ENCODE assay signal across 29 cellular contexts in genomic region chr17:49978501-49978900, GRCh38. TPM values are rescaled to one million over a fixed set of nuclear protein-coding genes. Genes with fewer than 3 reads are reported as not detected.
DNase-seq lines count a peak whose midpoint lies in the region; ATAC-seq, FAIRE-seq and TF ChIP-seq lines count a peak whose summit lies in the region.
"Had no signal": no experiment of that assay in that cellular context is flagged by ENCODE, and none has a peak within 500 bp of the region (broad histone marks: within the 10 kb centered on the region; RNA-seq: fewer than 3 reads in every experiment).

No MANE protein-coding gene starts in this region.

- H3K4me1 ChIP-seq in mammary epithelial cell (ENCODE audit: insufficient read depth, low read length) (peaks cover 31% of the 10 kb centered on the region), breast epithelium (no peaks in the 10 kb centered on the region), GM12878 (ENCODE audit: control insufficient read depth, insufficient read depth, low read length) (no peaks in the 10 kb centered on the region), hepatocyte (ENCODE audit: insufficient read depth) (no peaks in the 10 kb centered on the region)
- H3K4me1 ChIP-seq: uterus had no signal

- H3K9me2 ChIP-seq in hepatocyte (replicated peaks; ENCODE audit: insufficient read depth): no peaks in the 10 kb centered on the region

- intact Hi-C loops in mammary epithelial cell (cut with micrococcal nuclease): no loop called here
- intact Hi-C loops in breast epithelium (cut with DNase I; ENCODE audit: low total_unique reads): no loop called here
- intact Hi-C loops in GM12878 (cut with micrococcal nuclease; ENCODE audit: unreplicated experiment): no loop called here

- no peak overlapping the region for H3K9ac ChIP-seq in mammary epithelial cell (ENCODE audit: insufficient read depth, low read length)
- no peak overlapping the region for H3K9ac ChIP-seq in GM12878 (ENCODE audit: control insufficient read depth, insufficient read depth, low read length)

- no peaks in the 10 kb centered on the region for H3K27me3 ChIP-seq in mammary epithelial cell (ENCODE audit: insufficient read depth, low read length)
- peaks cover 0 to 52% of the 10 kb centered on the region in 2 donors for H3K27me3 ChIP-seq in breast epithelium
- peaks cover 6 to 8% of the 10 kb centered on the region in 2 experiments for H3K27me3 ChIP-seq in GM12878 (replicated peaks in 1 of 2; ENCODE audit: control insufficient read depth in 2 of 2, insufficient read depth in 2 of 2, low read length in 1 of 2)
- peaks cover 41% of the 10 kb centered on the region for H3K27me3 ChIP-seq in hepatocyte

- RAD21 ChIA-PET in GM12878 (lab: Charles Lee; ENCODE audit: unreplicated experiment): interaction anchor here (0.5 kb wide), 1 partner anchor 612 kb away, joined by 3 read pairs; no protein-coding TSS in a partner anchor

- H3K27ac ChIP-seq in mammary epithelial cell (ENCODE audit: insufficient read depth, low read depth, low read length) (no peak overlapping the region), breast epithelium (no peak overlapping the region), GM12878 (ENCODE audit: control insufficient read depth, insufficient read depth) (no peak overlapping the region), hepatocyte (no peak overlapping the region)
- H3K27ac ChIP-seq: brain microvascular endothelial cell, thoracic aorta, uterus had no signal

- 86% methylated on average over 9 of the region's 13 CpGs for WGBS in mammary epithelial cell (ENCODE audit: low coverage, missing lambda C conversion rate)
- 34% methylated on average over 13 of the region's 13 CpGs for WGBS in GM12878 (ENCODE audit: insufficient coverage, insufficient replicate concordance, low lambda C conversion rate, missing lambda C conversion rate)
- 80% methylated on average over 13 of the region's 13 CpGs for WGBS in hepatocyte (ENCODE audit: low lambda C conversion rate, missing lambda C conversion rate)

- dilution Hi-C loops in mammary epithelial cell (cut with HindIII; ENCODE audit: low sequenced_read_pairs): loop anchor here (5.0 to 10.0 kb wide), 2 partner anchors 41 to 94 kb away; no protein-coding TSS in a partner anchor

- no peak for TF ChIP-seq RAD21 in GM12878 (IDR thresholded peaks at IDR 0.05; ENCODE audit: insufficient read depth, low read depth, low read length)

- H3K36me3 ChIP-seq in mammary epithelial cell (ENCODE audit: insufficient read depth, low read length): no peaks in the 10 kb centered on the region
- H3K36me3 ChIP-seq in breast epithelium: no peaks in the 10 kb centered on the region
- H3K36me3 ChIP-seq in GM12878 (ENCODE audit: control insufficient read depth in 2 of 2, insufficient read depth in 2 of 2, low read length in 1 of 2): no peaks in the 10 kb centered on the region
- no peaks in the 10 kb centered on the region for H3K36me3 ChIP-seq in hepatocyte (replicated peaks; ENCODE audit: insufficient read depth, low read depth)
- H3K36me3 ChIP-seq: brain microvascular endothelial cell, thoracic aorta, uterus had no signal

- no peak overlapping the region for H3K4me2 ChIP-seq in mammary epithelial cell (ENCODE audit: insufficient read depth, low read depth, low read length)
- H3K4me2 ChIP-seq in GM12878 (ENCODE audit: control insufficient read depth, insufficient read depth): no peak overlapping the region
- no peak overlapping the region for H3K4me2 ChIP-seq in hepatocyte

- in situ Hi-C loops in mammary epithelial cell (cut with MboI; ENCODE audit: low sequenced_read_pairs in 2 of 2): no loop called here
- in situ Hi-C loops in GM12878 (cut with MboI): no loop called here

- SMC1A ChIA-PET in GM12878 (lab: Charles Lee; ENCODE audit: uncharacterized antibody, unreplicated experiment): no interaction called here

- DNase-seq in mammary epithelial cell (no peak), breast epithelium (ENCODE audit: low spot score in 2 of 2) (no peak), NOMO-1 treated with dmso at 0.1 percent for 144 hours (lab: John Stamatoyannopoulos, UW; ENCODE audit: unreplicated experiment) (peak; percentile 49), GM12878 (ENCODE audit: low read depth, low spot score) (no peak), DMS114 treated with DMSO at 0.1 percent for 48 hours (lab: John Stamatoyannopoulos, UW; ENCODE audit: unreplicated experiment) (no peak), hepatocyte (ENCODE audit: low spot score) (no peak)
- DNase-seq in stimulated activated CD4-positive, alpha-beta T cell treated with anti-CD3 and anti-CD28 coated beads, Interleukin-4, amount 100 ng/mL, for 24 hours: no peak
- DNase-seq: 8988T; activated naive CD4-positive, alpha-beta T cell treated with anti-CD3 and anti-CD28 coated beads, Interleukin-2, amount 10 ng/mL, durations not matched to agents 7 days and 5 days; amniotic stem cell; brain microvascular endothelial cell; CD8-positive, alpha-beta memory T cell; DMS53; HFFc6; left ventricle myocardium superior; midbrain; naive thymus-derived CD4-positive, alpha-beta T cell; NCI-H1092; NCI-H1694 treated with DMSO at 0.1 percent for 48 hours; NCI-H526; occipital lobe; stimulated activated CD4-positive, alpha-beta T cell treated with anti-CD3 and anti-CD28 coated beads, Interleukin-15, amount 100 ng/mL, for 24 hours; uterus had no signal

- FAIRE-seq in GM12878 (lab: Jason Lieb, UNC): no peak
- FAIRE-seq: GM18507, islet of Langerhans had no signal

- no peak for TF ChIP-seq CTCF in mammary epithelial cell (conservative IDR thresholded peaks at IDR 0.05 in 1 of 2, IDR thresholded peaks at IDR 0.05 in 1 of 2; ENCODE audit: extremely low read depth in 1 of 2, insufficient read depth in 1 of 2, low read depth in 1 of 2, low read length in 2 of 2)
- TF ChIP-seq CTCF in breast epithelium (IDR thresholded peaks at IDR 0.05): no peak
- TF ChIP-seq CTCF in GM12878 (IDR thresholded peaks at IDR 0.05 in 2 of 3, conservative IDR thresholded peaks at IDR 0.05 in 1 of 3; ENCODE audit: control insufficient read depth in 2 of 3, extremely low read depth in 1 of 3, insufficient read depth in 1 of 3, low read depth in 3 of 3, low read length in 3 of 3): no peak
- TF ChIP-seq CTCF in hepatocyte (IDR thresholded peaks at IDR 0.05; ENCODE audit: poor library complexity): no peak

- TF ChIP-seq EP300 in GM12878 (IDR thresholded peaks at IDR 0.05; ENCODE audit: borderline replicate concordance in 1 of 2, control insufficient read depth in 1 of 2, low read depth in 2 of 2, low read length in 2 of 2): no peak

- BruUV-seq in mammary epithelial cell (replicated peaks; lab: Mats Ljungman, UMichigan) (no TSS peak), GM12878 (replicated peaks; lab: Mats Ljungman, UMichigan) (no TSS peak)

- H3K9me3 ChIP-seq in mammary epithelial cell (replicated peaks; ENCODE audit: insufficient read depth, low read length) (no peaks in the 10 kb centered on the region), breast epithelium (no peaks in the 10 kb centered on the region), GM12878 (replicated peaks; ENCODE audit: control insufficient read depth, insufficient read depth, low read length) (no peaks in the 10 kb centered on the region), hepatocyte (ENCODE audit: low read depth) (no peaks in the 10 kb centered on the region)
- H3K9me3 ChIP-seq: thoracic aorta, uterus had no signal

- POLR2A ChIA-PET in GM12878 (lab: Charles Lee): interaction anchor here (0.7 kb wide), 1 partner anchor 170 kb away, joined by 4 read pairs; no protein-coding TSS in a partner anchor

- no peaks in the 10 kb centered on the region for H4K20me1 ChIP-seq in mammary epithelial cell (ENCODE audit: insufficient read depth, low read length)
- no peaks in the 10 kb centered on the region for H4K20me1 ChIP-seq in GM12878 (ENCODE audit: control insufficient read depth, insufficient read depth)
- no peaks in the 10 kb centered on the region for H4K20me1 ChIP-seq in hepatocyte (ENCODE audit: insufficient read depth, poor library complexity, severe bottlenecking)

- CTCF ChIA-PET in mammary epithelial cell (lab: Charles Lee; ENCODE audit: low non-redundant PET): no interaction called here
- CTCF ChIA-PET in GM12878 (lab: Yijun Ruan, JAX): interaction anchor here (1.0 to 4.8 kb wide), 5 partner anchors 19 to 421 kb away, joined by 3 to 28 read pairs (median 5); no protein-coding TSS in a partner anchor

- no peak overlapping the region for H3K4me3 ChIP-seq in mammary epithelial cell (replicated peaks in 1 of 3; ENCODE audit: insufficient read depth in 1 of 3, low read depth in 2 of 3, low read length in 3 of 3)
- no peak overlapping the region for H3K4me3 ChIP-seq in breast epithelium
- H3K4me3 ChIP-seq in GM12878: no peak overlapping the region
- H3K4me3 ChIP-seq in hepatocyte: no peak overlapping the region
- H3K4me3 ChIP-seq: thoracic aorta, uterus had no signal

- H2AFZ ChIP-seq in mammary epithelial cell (ENCODE audit: low read depth, low read length) (peak overlapping the region; percentile 34), GM12878 (ENCODE audit: control insufficient read depth, low read depth, low read length) (no peak overlapping the region), hepatocyte (no peak overlapping the region)

- TF ChIP-seq POLR2A in breast epithelium (IDR thresholded peaks at IDR 0.05): no peak
- no peak for TF ChIP-seq POLR2A in GM12878 (IDR thresholded peaks at IDR 0.05; ENCODE audit: low read depth, low read length)

- H3K79me2 ChIP-seq in mammary epithelial cell (ENCODE audit: insufficient read depth, low read length): no peaks in the 10 kb centered on the region
- H3K79me2 ChIP-seq in GM12878 (ENCODE audit: control insufficient read depth, insufficient read depth, low read length): no peaks in the 10 kb centered on the region
- H3K79me2 ChIP-seq in hepatocyte: no peaks in the 10 kb centered on the region

- ATAC-seq in GM12878: no peak
- no peak for ATAC-seq in GM21360 (IDR thresholded peaks at IDR 0.05; ENCODE audit: unreplicated experiment)
- ATAC-seq: left ventricle myocardium superior; naive thymus-derived CD4-positive, alpha-beta T cell had no signal

RNA-seq across cellular contexts. Expression of gene DLX4, which starts 9.5 kb away (rescaled TPM):
- total RNA-seq in mammary epithelial cell (under 1 TPM in 1 of 2 donors, not detected in 1; 0.49 TPM), breast epithelium (under 1 TPM in 1 of 3 donors, not detected in 2; 0.44 TPM), GM12878 (2014; rRNA removed) (0.17 TPM in 1 of 2 replicates, not detected in the other), GM12878 (2014; rRNA removed; fragmentation: Illumina TruSeq; extraction: Trizol) (0.09 TPM in 1 of 2 replicates, not detected in the other), GM12878 (2021) (0.23 and 0.43 TPM in 2 replicates), hepatocyte (0.17 and 0.32 TPM in 2 replicates)
- polyA plus RNA-seq in mammary epithelial cell (0.14 TPM), GM12878 (2011; rRNA removed) (0.15 and 0.26 TPM in 2 replicates), GM12878 (2014; fragmentation: Illumina TruSeq; extraction: Trizol) (0.13 and 0.24 TPM in 2 replicates), GM12878 (2014; fragmentation: Nextera tagmentation; extraction: Ambion mirVana) (under 1 TPM; 0.05 to 0.09 TPM), GM12878 (2014; rRNA removed) (0.29 and 0.43 TPM in 2 replicates), GM12878 (2016; fragmentation: Nextera tagmentation; extraction: Ambion mirVana) (under 1 TPM; 0.13 to 0.16 TPM), hepatocyte (1.4 and 3.7 TPM in 2 replicates)
- polyA minus RNA-seq in mammary epithelial cell: not detected
- total RNA-seq in GM12878 (2013; cell fraction: nucleolus; rRNA removed): not detected in 2 replicates
- not detected for polyA plus RNA-seq in GM12878 (2011; ENCODE audit: low read depth)
- polyA plus RNA-seq in GM12878 (2011; cell fraction: cytosol; rRNA removed): 0.16 and 0.27 TPM in 2 replicates
- polyA plus RNA-seq in GM12878 (2011; cell fraction: nucleus; rRNA removed): 3.0 and 3.2 TPM in 2 replicates
- 0.34 and 0.39 TPM in 2 replicates for polyA plus RNA-seq in GM12878 (2012)
- polyA minus RNA-seq in GM12878 (2011; rRNA and poly(A)+ RNA removed): 0.21 TPM in 1 of 2 replicates, not detected in the other
- not detected in 2 replicates for polyA minus RNA-seq in GM12878 (2011; cell fraction: cytosol; rRNA and poly(A)+ RNA removed)
- not detected in 2 replicates for polyA minus RNA-seq in GM12878 (2011; cell fraction: nucleus; rRNA and poly(A)+ RNA removed)
- total RNA-seq: HFFc6, left ventricle myocardium superior, occipital lobe, pulmonary artery endothelial cell, RPMI7951, thoracic aorta, uterus had no signal
- polyA plus RNA-seq: CD8-positive, alpha-beta memory T cell; naive thymus-derived CD4-positive, alpha-beta T cell had no signal

RNA-seq across cellular contexts. Expression of gene DLX3, which starts 16.5 kb away (rescaled TPM):
- total RNA-seq in mammary epithelial cell: under 1 TPM; 0.33 to 0.42 TPM
- polyA plus RNA-seq in mammary epithelial cell: 0.18 TPM
- polyA minus RNA-seq in mammary epithelial cell: not detected
- under 1 TPM in 2 of 3 donors, not detected in 1; 0.44 to 0.98 TPM for total RNA-seq in breast epithelium
- total RNA-seq in GM12878 (2013; cell fraction: nucleolus; rRNA removed): not detected in 2 replicates
- not detected in 2 replicates for total RNA-seq in GM12878 (2014; rRNA removed)
- total RNA-seq in GM12878 (2014; rRNA removed; fragmentation: Illumina TruSeq; extraction: Trizol): not detected in 2 replicates
- total RNA-seq in GM12878 (2021): not detected in 2 replicates
- not detected for polyA plus RNA-seq in GM12878 (2011; ENCODE audit: low read depth)
- polyA plus RNA-seq in GM12878 (2011; rRNA removed): not detected in 2 replicates
- not detected in 2 replicates for polyA plus RNA-seq in GM12878 (2011; cell fraction: cytosol; rRNA removed)
- not detected in 2 replicates for polyA plus RNA-seq in GM12878 (2011; cell fraction: nucleus; rRNA removed)
- polyA plus RNA-seq in GM12878 (2012): not detected in 2 replicates
- not detected in 2 replicates for polyA plus RNA-seq in GM12878 (2014; fragmentation: Illumina TruSeq; extraction: Trizol)
- not detected for polyA plus RNA-seq in GM12878 (2014; fragmentation: Nextera tagmentation; extraction: Ambion mirVana)
- polyA plus RNA-seq in GM12878 (2014; rRNA removed): not detected in 2 replicates
- polyA plus RNA-seq in GM12878 (2016; fragmentation: Nextera tagmentation; extraction: Ambion mirVana): not detected
- polyA minus RNA-seq in GM12878 (2011; rRNA and poly(A)+ RNA removed): not detected in 2 replicates
- not detected in 2 replicates for polyA minus RNA-seq in GM12878 (2011; cell fraction: cytosol; rRNA and poly(A)+ RNA removed)
- polyA minus RNA-seq in GM12878 (2011; cell fraction: nucleus; rRNA and poly(A)+ RNA removed): not detected in 2 replicates
- 0.37 and 0.88 TPM in 2 replicates for total RNA-seq in hepatocyte
- 0.55 and 1.1 TPM in 2 replicates for polyA plus RNA-seq in hepatocyte
- total RNA-seq: HFFc6; left ventricle myocardium superior; naive thymus-derived CD4-positive, alpha-beta T cell; occipital lobe; pulmonary artery endothelial cell; RPMI7951 had no signal
- polyA plus RNA-seq: CD8-positive, alpha-beta memory T cell; naive thymus-derived CD4-positive, alpha-beta T cell had no signal
